Comparison of ENCODE assay signal across 8 cellular contexts in the genomic region with DNA sequence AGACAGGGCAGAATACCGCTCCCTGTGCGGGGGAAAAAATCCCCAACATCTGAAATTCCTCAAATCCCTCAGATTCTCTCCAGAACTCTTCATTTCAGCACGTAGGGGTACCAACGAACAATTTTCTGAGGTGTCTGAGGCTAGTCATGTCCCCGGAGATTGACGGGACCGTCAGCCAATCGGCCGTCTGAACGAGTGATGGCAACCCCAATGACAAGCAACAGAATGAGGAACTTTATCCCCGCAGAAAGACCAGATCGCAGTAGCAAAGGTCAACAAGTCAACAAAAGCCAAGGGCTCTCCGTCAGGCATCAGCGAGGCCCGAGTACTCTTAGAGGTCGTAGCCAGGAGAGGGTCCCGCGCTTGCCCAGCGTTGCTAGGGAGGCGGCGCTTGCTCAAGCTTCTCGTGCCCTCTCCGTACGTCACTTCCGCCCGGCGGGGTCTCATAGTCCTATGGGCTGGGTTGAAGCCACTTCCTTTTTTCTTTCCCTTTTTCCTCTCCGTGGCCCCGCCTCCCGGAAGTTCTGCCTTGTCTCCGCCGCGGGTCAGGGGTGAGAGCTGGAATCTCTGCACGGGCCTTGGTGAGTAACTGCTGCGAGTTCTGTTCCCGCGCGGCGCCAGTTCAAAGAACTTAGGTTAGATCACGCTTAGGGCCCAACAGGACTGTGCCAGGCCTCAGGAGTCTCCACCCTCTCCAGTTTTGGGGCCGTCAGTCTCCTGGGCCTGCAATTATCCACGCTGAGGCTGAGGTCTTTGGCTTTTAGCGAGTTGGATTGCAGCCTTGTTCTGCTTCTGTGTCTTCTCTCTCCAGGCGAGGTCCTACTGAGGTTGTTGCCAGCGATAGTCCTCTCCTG. TPM values are rescaled to one million over a fixed set of nuclear protein-coding genes. Genes with fewer than 3 reads are reported as not detected.
DNase-seq lines count a peak whose midpoint lies in the region; ATAC-seq, FAIRE-seq and TF ChIP-seq lines count a peak whose summit lies in the region.

A gene with protein sequence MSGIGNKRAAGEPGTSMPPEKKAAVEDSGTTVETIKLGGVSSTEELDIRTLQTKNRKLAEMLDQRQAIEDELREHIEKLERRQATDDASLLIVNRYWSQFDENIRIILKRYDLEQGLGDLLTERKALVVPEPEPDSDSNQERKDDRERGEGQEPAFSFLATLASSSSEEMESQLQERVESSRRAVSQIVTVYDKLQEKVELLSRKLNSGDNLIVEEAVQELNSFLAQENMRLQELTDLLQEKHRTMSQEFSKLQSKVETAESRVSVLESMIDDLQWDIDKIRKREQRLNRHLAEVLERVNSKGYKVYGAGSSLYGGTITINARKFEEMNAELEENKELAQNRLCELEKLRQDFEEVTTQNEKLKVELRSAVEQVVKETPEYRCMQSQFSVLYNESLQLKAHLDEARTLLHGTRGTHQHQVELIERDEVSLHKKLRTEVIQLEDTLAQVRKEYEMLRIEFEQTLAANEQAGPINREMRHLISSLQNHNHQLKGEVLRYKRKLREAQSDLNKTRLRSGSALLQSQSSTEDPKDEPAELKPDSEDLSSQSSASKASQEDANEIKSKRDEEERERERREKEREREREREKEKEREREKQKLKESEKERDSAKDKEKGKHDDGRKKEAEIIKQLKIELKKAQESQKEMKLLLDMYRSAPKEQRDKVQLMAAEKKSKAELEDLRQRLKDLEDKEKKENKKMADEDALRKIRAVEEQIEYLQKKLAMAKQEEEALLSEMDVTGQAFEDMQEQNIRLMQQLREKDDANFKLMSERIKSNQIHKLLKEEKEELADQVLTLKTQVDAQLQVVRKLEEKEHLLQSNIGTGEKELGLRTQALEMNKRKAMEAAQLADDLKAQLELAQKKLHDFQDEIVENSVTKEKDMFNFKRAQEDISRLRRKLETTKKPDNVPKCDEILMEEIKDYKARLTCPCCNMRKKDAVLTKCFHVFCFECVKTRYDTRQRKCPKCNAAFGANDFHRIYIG (plus strand): TSS at position 520 of the 854 bp plus-strand sequence. CDS start 1,571 bp downstream, outside the sequence.

- peak within 1 kb of the TSS; percentile 100 for H3K27ac Mint-ChIP-seq in activated naive CD8-positive, alpha-beta T cell treated with anti-CD3 and anti-CD28 coated beads, Interleukin-2, amount 50 U/mL, for 24 hours

- intact Hi-C loops in Right ventricle myocardium superior (cut with DNase I): loop anchor here (5.0 kb wide), 1 partner anchor 136 kb away; a partner anchor contains a TSS
- intact Hi-C loops in pancreas (cut with DNase I): no loop called here
- intact Hi-C loops in tibial artery (cut with DNase I; ENCODE audit: low total_unique reads): loop anchor here (5.0 kb wide), 1 partner anchor 136 kb away; a partner anchor contains a TSS

- peak; percentile 99 for ATAC-seq in HG02763 (IDR thresholded peaks at IDR 0.05; ENCODE audit: unreplicated experiment)
- ATAC-seq in activated naive CD8-positive, alpha-beta T cell treated with anti-CD3 and anti-CD28 coated beads, Interleukin-2, amount 50 U/mL, for 24 hours: peak; percentile 98
- ATAC-seq in Right ventricle myocardium superior (ENCODE audit: poor library complexity): peak; percentile 98
- peak; percentile 96 to 99 (median 98) for ATAC-seq in pancreas

- DNase-seq in GM12865 (ENCODE audit: low read depth): peak; percentile 98
- DNase-seq in NCI-H1417 treated with DMSO at 0.1 percent for 48 hours (lab: John Stamatoyannopoulos, UW): peak; percentile 99
- DNase-seq in SW480 (ENCODE audit: low spot score): peak; percentile 99
- peak; percentile 99 for DNase-seq in activated naive CD8-positive, alpha-beta T cell treated with anti-CD3 and anti-CD28 coated beads, Interleukin-2, amount 50 U/mL, for 24 hours
- peak; percentile 100 for DNase-seq in Right ventricle myocardium superior
- peak; percentile 99 to 100 (median 99) for DNase-seq in pancreas
- peak; percentile 100 for DNase-seq in tibial artery

- peak within 1 kb of the TSS; percentile 98 for H3K4me3 Mint-ChIP-seq in activated naive CD8-positive, alpha-beta T cell treated with anti-CD3 and anti-CD28 coated beads, Interleukin-2, amount 50 U/mL, for 24 hours

- H3K27me3 Mint-ChIP-seq in activated naive CD8-positive, alpha-beta T cell treated with anti-CD3 and anti-CD28 coated beads, Interleukin-2, amount 50 U/mL, for 24 hours: peaks cover 4% of the 10 kb centered on the region

- H3K4me3 ChIP-seq in GM12865 (ENCODE audit: low read depth, low read length) (peak within 1 kb of the TSS; percentile 69), pancreas (peak within 1 kb of the TSS; percentile 65 to 74 (median 69)), tibial artery (peak within 1 kb of the TSS; percentile 66 to 83)

- WGBS in pancreas, 2 donors: 1% methylated on average over 45 of the region's 45 CpGs

- H3K27me3 ChIP-seq in pancreas (no peaks in the 10 kb centered on the region), tibial artery (no peaks in the 10 kb centered on the region)

- H3K9me3 Mint-ChIP-seq in activated naive CD8-positive, alpha-beta T cell treated with anti-CD3 and anti-CD28 coated beads, Interleukin-2, amount 50 U/mL, for 24 hours: no peaks in the 10 kb centered on the region

- FAIRE-seq in pancreas (lab: Jason Lieb, UNC): peak; percentile 54

- H3K36me3 ChIP-seq in pancreas (no peaks in the 10 kb centered on the region), tibial artery (peaks cover 8 to 25% (median 12%) of the 10 kb centered on the region in 3 donors)

- peaks cover 11% of the 10 kb centered on the region for H3K36me3 Mint-ChIP-seq in activated naive CD8-positive, alpha-beta T cell treated with anti-CD3 and anti-CD28 coated beads, Interleukin-2, amount 50 U/mL, for 24 hours (ENCODE audit: low read depth)

- peak within 1 kb of the TSS; percentile 86 to 98 (median 91) for H3K27ac ChIP-seq in pancreas
- peak within 1 kb of the TSS; percentile 82 to 93 for H3K27ac ChIP-seq in tibial artery

- H3K4me1 ChIP-seq in pancreas (peaks cover 0 to 16% (median 11%) of the 10 kb centered on the region in 3 donors), tibial artery (peaks cover 0 to 30% (median 17%) of the 10 kb centered on the region in 4 donors)

- H3K9me3 ChIP-seq in pancreas (no peaks in the 10 kb centered on the region), tibial artery (no peaks in the 10 kb centered on the region)

- TF ChIP-seq CTCF in GM12865 (IDR thresholded peaks at IDR 0.05; ENCODE audit: insufficient read depth, low read depth, low read length, missing control alignments): no peak
- TF ChIP-seq CTCF in pancreas (IDR thresholded peaks at IDR 0.05): no peak
- TF ChIP-seq CTCF in tibial artery (IDR thresholded peaks at IDR 0.05): no peak

- H3K4me1 Mint-ChIP-seq in activated naive CD8-positive, alpha-beta T cell treated with anti-CD3 and anti-CD28 coated beads, Interleukin-2, amount 50 U/mL, for 24 hours: peaks cover 29% of the 10 kb centered on the region

RNA-seq across cellular contexts. Expression of the gene that starts here (rescaled TPM):
- total RNA-seq in Right ventricle myocardium superior (40.9 TPM), pancreas (10 to 100 TPM; 21.1 to 30.6 (median 27.1) TPM)
- polyA plus RNA-seq in pancreas: 10 to 100 TPM in 1 of 2 donors, 1 to 10 TPM in 1; 6.2 to 10.9 TPM

Comparison
In these comparisons a context has a peak if more than half of its experiments do, and no peak if none do; other contexts are left out.
1. Peak in every context shown above with its lines: DNase-seq, ATAC-seq, H3K4me3 ChIP-seq and H3K27ac ChIP-seq.
2. intact Hi-C loops: an anchor here in Right ventricle myocardium superior (5.0 kb wide) and tibial artery (5.0 kb wide); none called in pancreas.